In genomic region chr3:57796261-57796660, GRCh38 we compare ENCODE assay signal across 13 cellular contexts. TPM values are rescaled to one million over a fixed set of nuclear protein-coding genes. Genes with fewer than 3 reads are reported as not detected.
DNase-seq lines count a peak whose midpoint lies in the region; ATAC-seq, FAIRE-seq and TF ChIP-seq lines count a peak whose summit lies in the region.
"Had no signal": no experiment of that assay in that cellular context is flagged by ENCODE, and none has a peak within 500 bp of the region (broad histone marks: within the 10 kb centered on the region; RNA-seq: fewer than 3 reads in every experiment).

No MANE protein-coding gene starts in this region.

- CTCF ChIA-PET in HCT116 (lab: Charles Lee), result no interaction called here

- DNase-seq in D341Med (ENCODE audit: low spot score) (peak; percentile 33), HCT116 (ENCODE audit: low read depth, low spot score) (no peak), astrocyte (ENCODE audit: low read depth) (no peak), mesothelial cell of epicardium (ENCODE audit: low spot score in 2 of 2, unreplicated experiment in 2 of 2) (no peak), NCI-H2171 treated with DMSO at 0.1 percent for 48 hours (lab: John Stamatoyannopoulos, UW) (no peak)
- DNase-seq: activated naive CD8-positive, alpha-beta T cell treated with anti-CD3 and anti-CD28 coated beads, Interleukin-2, amount 10 ng/mL, durations not matched to agents 7 days and 5 days; GOT3; MM.1S; NCI-H187 had no signal

- H3K9me3 ChIP-seq in HCT116 (ENCODE audit: control insufficient read depth in 1 of 2, insufficient read depth in 1 of 2, low read depth in 1 of 2, low read length in 2 of 2) (no peaks in the 10 kb centered on the region), astrocyte (ENCODE audit: insufficient read depth, low read depth, low read length) (no peaks in the 10 kb centered on the region)
- H3K9me3 ChIP-seq: BLaER1 treated with 17β-estradiol and CSF1 and Interleukin-3, amounts not matched to agents 10 nM and 100 nM; tibial nerve had no signal

- H3K27ac Mint-ChIP-seq in astrocyte (ENCODE audit: unreplicated experiment) (peak overlapping the region; percentile 44), mesothelial cell of epicardium (peak overlapping the region; percentile 41)
- H3K27ac Mint-ChIP-seq: activated naive CD8-positive, alpha-beta T cell treated with anti-CD3 and anti-CD28 coated beads, Interleukin-2, amount 10 ng/mL, durations not matched to agents 7 days and 5 days had no signal

- TF ChIP-seq RAD21 in HCT116 (IDR thresholded peaks at IDR 0.05; ENCODE audit: low read depth), result no peak

- H4K20me1 ChIP-seq in HCT116 (ENCODE audit: insufficient read depth) (peaks cover 3% of the 10 kb centered on the region; the same call in 1 of the 2 replicates), astrocyte (ENCODE audit: insufficient read depth, low read length) (peaks cover 56% of the 10 kb centered on the region)

- RAD21 ChIA-PET in HCT116 (lab: Charles Lee; ENCODE audit: low non-redundant PET in 1 of 2, low total read pairs in 2 of 2, uncharacterized antibody in 2 of 2, unreplicated experiment in 2 of 2), result no interaction called here

- peaks cover 46 to 74% of the 10 kb centered on the region in 2 experiments for H3K4me1 ChIP-seq in HCT116 (ENCODE audit: control insufficient read depth in 1 of 2, insufficient read depth in 2 of 2, low read length in 2 of 2)
- peaks cover 6% of the 10 kb centered on the region for H3K4me1 ChIP-seq in astrocyte (ENCODE audit: insufficient read depth, low read length)

- peaks cover 30% of the 10 kb centered on the region for H3K4me1 Mint-ChIP-seq in astrocyte (ENCODE audit: low read depth, unreplicated experiment)
- peaks cover 32% of the 10 kb centered on the region for H3K4me1 Mint-ChIP-seq in mesothelial cell of epicardium

- H3K27ac ChIP-seq in HCT116 (ENCODE audit: low read depth, low read length) (no peak overlapping the region; the same call in 1 of the 2 replicates), astrocyte (ENCODE audit: low read depth, low read length) (no peak overlapping the region)
- H3K27ac ChIP-seq: tibial nerve had no signal

- intact Hi-C loops in HCT116 (cut with micrococcal nuclease), result no loop called here

- ATAC-seq in HCT116 (peak; percentile 63; the same call in 1 of the 2 replicates), GM18519 (IDR thresholded peaks at IDR 0.05; ENCODE audit: low FRiP score, unreplicated experiment) (no peak), GM18867 (IDR thresholded peaks at IDR 0.05; ENCODE audit: unreplicated experiment) (no peak)

- H3K9me3 Mint-ChIP-seq in astrocyte (ENCODE audit: unreplicated experiment) (no peaks in the 10 kb centered on the region), mesothelial cell of epicardium (no peaks in the 10 kb centered on the region)
- H3K9me3 Mint-ChIP-seq: activated naive CD8-positive, alpha-beta T cell treated with anti-CD3 and anti-CD28 coated beads, Interleukin-2, amount 10 ng/mL, durations not matched to agents 7 days and 5 days had no signal

- no peaks in the 10 kb centered on the region for H3K36me3 Mint-ChIP-seq in astrocyte (ENCODE audit: low read depth, unreplicated experiment)
- no peaks in the 10 kb centered on the region for H3K36me3 Mint-ChIP-seq in mesothelial cell of epicardium

- H3K4me3 ChIP-seq in HCT116 (replicated peaks in 1 of 2; ENCODE audit: low read depth in 1 of 2, low read length in 2 of 2) (0 out of 4 replicates have a peak overlapping the region, but pooled peaks of 1 of the 2 experiments have one; percentile 18), astrocyte (ENCODE audit: insufficient read depth, low read depth, low read length) (no peak overlapping the region)
- H3K4me3 ChIP-seq: BLaER1 treated with 17β-estradiol and CSF1 and Interleukin-3, amounts not matched to agents 10 nM and 100 nM; tibial nerve had no signal

- H3K9ac ChIP-seq in HCT116 (ENCODE audit: low read length), result peak overlapping the region; percentile 24; the same call in 1 of the 2 replicates
- H3K9ac ChIP-seq in astrocyte (ENCODE audit: low read length), result no peak overlapping the region
- H3K9ac ChIP-seq: BLaER1 treated with 17β-estradiol and CSF1 and Interleukin-3, amounts not matched to agents 10 nM and 100 nM had no signal

- no peaks in the 10 kb centered on the region for H3K9me2 ChIP-seq in HCT116 (ENCODE audit: insufficient read depth)

- H3K27me3 ChIP-seq in HCT116 (ENCODE audit: insufficient read depth, low read length), result no peaks in the 10 kb centered on the region
- no peaks in the 10 kb centered on the region for H3K27me3 ChIP-seq in astrocyte (ENCODE audit: insufficient read depth, low read length)
- H3K27me3 ChIP-seq: BLaER1 treated with 17β-estradiol and CSF1 and Interleukin-3, amounts not matched to agents 10 nM and 100 nM; tibial nerve had no signal

- POLR2A ChIA-PET in HCT116 (lab: Charles Lee), result no interaction called here

- H3K4me3 Mint-ChIP-seq in astrocyte (ENCODE audit: unreplicated experiment), result no peak overlapping the region
- no peak overlapping the region for H3K4me3 Mint-ChIP-seq in mesothelial cell of epicardium
- H3K4me3 Mint-ChIP-seq: activated naive CD8-positive, alpha-beta T cell treated with anti-CD3 and anti-CD28 coated beads, Interleukin-2, amount 10 ng/mL, durations not matched to agents 7 days and 5 days had no signal

- TF ChIP-seq POLR2A in HCT116 (IDR thresholded peaks at IDR 0.05; ENCODE audit: borderline replicate concordance, extremely low read depth, insufficient read depth, insufficient read length), result no peak

- H3K79me2 ChIP-seq in HCT116 (ENCODE audit: insufficient read depth, low read length), result peaks cover 97% of the 10 kb centered on the region
- peaks cover 84% of the 10 kb centered on the region for H3K79me2 ChIP-seq in astrocyte (ENCODE audit: insufficient read depth, low read length)

- peak; percentile 5 for FAIRE-seq in astrocyte (lab: Jason Lieb, UNC)

- H3K4me2 ChIP-seq in HCT116 (ENCODE audit: low read length) (peak overlapping the region; percentile 53), astrocyte (ENCODE audit: low read length) (peak overlapping the region; percentile 27)

- no peaks in the 10 kb centered on the region for H3K36me3 ChIP-seq in HCT116 (ENCODE audit: control insufficient read depth in 1 of 2, insufficient read depth in 2 of 2, low read length in 2 of 2)
- H3K36me3 ChIP-seq in astrocyte (ENCODE audit: insufficient read depth, low read length), result no peaks in the 10 kb centered on the region
- H3K36me3 ChIP-seq: tibial nerve had no signal

- H3K27me3 Mint-ChIP-seq in astrocyte (ENCODE audit: low read depth, unreplicated experiment) (no peaks in the 10 kb centered on the region), mesothelial cell of epicardium (ENCODE audit: low read depth) (no peaks in the 10 kb centered on the region)
- H3K27me3 Mint-ChIP-seq: activated naive CD8-positive, alpha-beta T cell treated with anti-CD3 and anti-CD28 coated beads, Interleukin-2, amount 10 ng/mL, durations not matched to agents 7 days and 5 days had no signal

- TF ChIP-seq CTCF in HCT116 (IDR thresholded peaks at IDR 0.05 in 2 of 3, conservative IDR thresholded peaks at IDR 0.05 in 1 of 3; ENCODE audit: borderline replicate concordance in 1 of 3, insufficient read depth in 1 of 3, low read depth in 2 of 3, low read length in 2 of 3), result no peak
- no peak for TF ChIP-seq CTCF in astrocyte (IDR thresholded peaks at IDR 0.05; ENCODE audit: insufficient read depth, low read depth, low read length)
- TF ChIP-seq CTCF in mesothelial cell of epicardium (IDR thresholded peaks at IDR 0.05; ENCODE audit: unreplicated experiment), result no peak

- no TSS peak for BruUV-seq in HCT116 (replicated peaks; lab: Mats Ljungman, UMichigan)

- H2AFZ ChIP-seq in HCT116 (ENCODE audit: low read depth, low read length, poor library complexity, severe bottlenecking) (no peak overlapping the region), astrocyte (ENCODE audit: low read depth, low read length) (no peak overlapping the region)

TF ChIP-seq in HCT116, 20 proteins besides CTCF, POLR2A, EP300 and RAD21:
- no peak for TF ChIP-seq POLR2AphosphoS5 (IDR thresholded peaks at IDR 0.05; ENCODE audit: low read depth, low read length)
- TF ChIP-seq ZNF274 (IDR thresholded peaks at IDR 0.05; ENCODE audit: low read depth, low read length), result no peak
- TF ChIP-seq ATF3 (IDR thresholded peaks at IDR 0.05), result no peak
- no peak for TF ChIP-seq TCF7L2 (IDR thresholded peaks at IDR 0.05; ENCODE audit: borderline replicate concordance, extremely low read depth, insufficient read depth, insufficient read length)
- peak; percentile 42; the same call in 1 of the 2 replicates for TF ChIP-seq SP1 (IDR thresholded peaks at IDR 0.05; ENCODE audit: low read depth)
- no peak for TF ChIP-seq SRF (IDR thresholded peaks at IDR 0.05; ENCODE audit: low read depth)
- TF ChIP-seq CBX3 (IDR thresholded peaks at IDR 0.05; ENCODE audit: low read depth), result peak; percentile 57; the same call in 1 of the 2 replicates
- TF ChIP-seq YY1 (IDR thresholded peaks at IDR 0.05; ENCODE audit: extremely low read depth, insufficient replicate concordance, low read depth, low read length), result no peak
- TF ChIP-seq JUND (IDR thresholded peaks at IDR 0.05), result peak; percentile 48; the same call in 1 of the 2 replicates
- no peak for TF ChIP-seq EGR1 (IDR thresholded peaks at IDR 0.05; ENCODE audit: low read depth)
- TF ChIP-seq SIN3A (IDR thresholded peaks at IDR 0.05; ENCODE audit: low read depth), result no peak
- no peak for TF ChIP-seq MAX (IDR thresholded peaks at IDR 0.05)
- peak; percentile 74 for TF ChIP-seq FOSL1 (IDR thresholded peaks at IDR 0.05; ENCODE audit: low read depth)
- TF ChIP-seq ZFX (IDR thresholded peaks at IDR 0.05), result no peak

RNA-seq across cellular contexts. Expression of gene SLMAP, which starts 40.2 kb away (rescaled TPM):
- total RNA-seq in HCT116 (2021; ENCODE audit: unreplicated experiment) (81.0 TPM), astrocyte (68.7 and 71.4 TPM in 2 replicates), mesothelial cell of epicardium (93.0 to 108 TPM (median 100 TPM) in 3 replicates)
- 18.8 and 28.1 TPM in 2 replicates for polyA plus RNA-seq in HCT116 (2012)
